Comparison of ENCODE assay signal across 17 cellular contexts in genomic region chr11:62088331-62088933, GRCh38. TPM values are rescaled to one million over a fixed set of nuclear protein-coding genes. Genes with fewer than 3 reads are reported as not detected.
DNase-seq lines count a peak whose midpoint lies in the region; FAIRE-seq and TF ChIP-seq lines count a peak whose summit lies in the region.
"Had no signal": no experiment of that assay in that cellular context is flagged by ENCODE, and none has a peak within 500 bp of the region (broad histone marks: within the 10 kb centered on the region; RNA-seq: fewer than 3 reads in every experiment).

No MANE protein-coding gene starts in this region.

- no peak overlapping the region for H3K4me2 ChIP-seq in OCI-LY7 (ENCODE audit: low read length)
- H3K4me2 ChIP-seq: PC-9 had no signal

- H3K4me3 ChIP-seq in OCI-LY7 (ENCODE audit: low read depth, low read length, poor library complexity, severe bottlenecking): no peak overlapping the region
- H3K4me3 ChIP-seq in adrenal gland: no peak overlapping the region
- H3K4me3 ChIP-seq: PC-9 had no signal

- no peak for TF ChIP-seq POLR2A in adrenal gland (IDR thresholded peaks at IDR 0.05)

- H3K79me2 ChIP-seq in OCI-LY7 (ENCODE audit: insufficient read depth, low read depth, low read length): no peaks in the 10 kb centered on the region

- H3K9me2 ChIP-seq in OCI-LY7 (ENCODE audit: insufficient read depth, low read length): no peaks in the 10 kb centered on the region

- H3K9me3 ChIP-seq in OCI-LY7 (ENCODE audit: low read length) (peaks cover 23% of the 10 kb centered on the region), adrenal gland (replicated peaks in 1 of 3) (no peaks in the 10 kb centered on the region)

- H3K36me3 Mint-ChIP-seq in HFFc6 (ENCODE audit: low read depth): peaks cover 6% of the 10 kb centered on the region; the same call in 1 of the 2 replicates

- in situ Hi-C loops in Caki2 (cut with HindIII; ENCODE audit: low pct_unique_long_range_greater_than_20kb, low sequenced_read_pairs): no loop called here

- H3K27me3 ChIP-seq in adrenal gland: no peaks in the 10 kb centered on the region

- H3K36me3 ChIP-seq in OCI-LY7 (ENCODE audit: insufficient read depth, low read length) (no peaks in the 10 kb centered on the region), adrenal gland (replicated peaks in 1 of 2) (no peaks in the 10 kb centered on the region)

- 28 to 40% (median 31%) methylated on average over 1 of the region's 1 CpG for WGBS in adrenal gland, 4 donors

- no peaks in the 10 kb centered on the region; the same call in 1 of the 2 replicates for H3K27me3 Mint-ChIP-seq in HFFc6 (ENCODE audit: insufficient read depth)

- FAIRE-seq in A204.1 (lab: Jason Lieb, UNC) (peak; percentile 87), frontal cortex (lab: Jason Lieb, UNC) (peak; percentile 59)
- FAIRE-seq: H1 had no signal

- peak; percentile 6 for DNase-seq in Caki2 (ENCODE audit: low read depth)
- DNase-seq in OCI-LY7 (ENCODE audit: low spot score): peak; percentile 29
- DNase-seq in frontal cortex (ENCODE audit: low spot score in 2 of 2): no peak
- DNase-seq in HFFc6: no peak
- DNase-seq in adrenal gland: no peak
- no peak for DNase-seq in activated CD8-positive, alpha-beta memory T cell treated with anti-CD3 and anti-CD28 coated beads, Interleukin-2, amount 50 U/mL, for 4 hours
- DNase-seq: CD8-positive, alpha-beta memory T cell; DMS153; GF-D8; Kasumi-1; NCI-H1436 treated with DMSO at 0.1 percent for 48 hours; NCI-H2081; NCI-H226; NCI-H526; PC-9 had no signal

- no peak overlapping the region for H3K4me3 Mint-ChIP-seq in HFFc6
- H3K4me3 Mint-ChIP-seq: CD8-positive, alpha-beta memory T cell had no signal

- H3K27ac ChIP-seq in OCI-LY7 (ENCODE audit: low read depth, low read length, poor library complexity, severe bottlenecking) (no peak overlapping the region), adrenal gland (no peak overlapping the region)
- H3K27ac ChIP-seq: PC-9 had no signal

- no TSS peak for BruUV-seq in OCI-LY7 (replicated peaks; lab: Mats Ljungman, UMichigan)

- TF ChIP-seq CTCF in OCI-LY7 (conservative IDR thresholded peaks at IDR 0.05; ENCODE audit: low read length) (no peak), HFFc6 (IDR thresholded peaks at IDR 0.05) (no peak), adrenal gland (IDR thresholded peaks at IDR 0.05) (no peak)

- no peaks in the 10 kb centered on the region for H3K4me1 ChIP-seq in OCI-LY7 (ENCODE audit: insufficient read depth, low read length, poor library complexity, severe bottlenecking)
- H3K4me1 ChIP-seq in adrenal gland (replicated peaks in 1 of 2): no peaks in the 10 kb centered on the region

- H3K9me3 Mint-ChIP-seq in HFFc6: peaks cover 19% of the 10 kb centered on the region

- H3K27ac Mint-ChIP-seq in HFFc6: no peak overlapping the region
- H3K27ac Mint-ChIP-seq: CD8-positive, alpha-beta memory T cell had no signal

- H4K20me1 ChIP-seq in OCI-LY7 (ENCODE audit: insufficient read depth, low read length): no peaks in the 10 kb centered on the region

- POLR2A ChIA-PET in OCI-LY7 (lab: Charles Lee): no interaction called here

- no peak overlapping the region for H2AFZ ChIP-seq in OCI-LY7 (ENCODE audit: low read length)
- H2AFZ ChIP-seq: PC-9 had no signal

- no peaks in the 10 kb centered on the region for H3K4me1 Mint-ChIP-seq in HFFc6 (ENCODE audit: low read depth)
- H3K4me1 Mint-ChIP-seq: CD8-positive, alpha-beta memory T cell had no signal

- intact Hi-C loops in OCI-LY7 (cut with micrococcal nuclease; ENCODE audit: unreplicated experiment): no loop called here
- intact Hi-C loops in adrenal gland (cut with DNase I): no loop called here

- CTCF ChIA-PET in OCI-LY7 (lab: Charles Lee; ENCODE audit: unreplicated experiment): no interaction called here

RNA-seq across cellular contexts. Expression of gene INCENP, which starts 35.4 kb away (rescaled TPM):
- 28.8 and 34.7 TPM in 2 replicates for total RNA-seq in Caki2 (2014; rRNA removed; shearing (Covaris generic); ENCODE audit: low replicate concordance)
- 89.1 and 103 TPM in 2 replicates for total RNA-seq in OCI-LY7 (2014; rRNA removed; shearing (Covaris generic))
- 183 and 212 TPM in 2 replicates for total RNA-seq in OCI-LY7 (2022)
- 22.0 TPM for total RNA-seq in frontal cortex
- total RNA-seq in HFFc6 (2021; fragmentation: NEBNext Ultra II Directional; extraction: Animal tissue kit (Norgen Biotek cat#: 25700)): 10 to 100 TPM; 32.3 to 60.0 (median 54.1) TPM
- 10 to 100 TPM in 7 of 8 donors, 1 to 10 TPM in 1; 7.3 to 23.2 (median 16.3) TPM for total RNA-seq in adrenal gland
- 1 to 10 TPM; 1.4 to 6.8 (median 4.5) TPM for polyA plus RNA-seq in adrenal gland

Comparison
In these comparisons a context has a peak if more than half of its experiments do, and no peak if none do; other contexts are left out.
1. DNase-seq: peak in Caki2 (single experiment) and OCI-LY7 (single experiment); none in frontal cortex (0 of 2), HFFc6 (single experiment), adrenal gland (0 of 7) and activated CD8-positive, alpha-beta memory T cell treated with anti-CD3 and anti-CD28 coated beads, Interleukin-2, amount 50 U/mL, for 4 hours (single experiment).